ENCODE assay signal across 9 cellular contexts in the genomic region with DNA sequence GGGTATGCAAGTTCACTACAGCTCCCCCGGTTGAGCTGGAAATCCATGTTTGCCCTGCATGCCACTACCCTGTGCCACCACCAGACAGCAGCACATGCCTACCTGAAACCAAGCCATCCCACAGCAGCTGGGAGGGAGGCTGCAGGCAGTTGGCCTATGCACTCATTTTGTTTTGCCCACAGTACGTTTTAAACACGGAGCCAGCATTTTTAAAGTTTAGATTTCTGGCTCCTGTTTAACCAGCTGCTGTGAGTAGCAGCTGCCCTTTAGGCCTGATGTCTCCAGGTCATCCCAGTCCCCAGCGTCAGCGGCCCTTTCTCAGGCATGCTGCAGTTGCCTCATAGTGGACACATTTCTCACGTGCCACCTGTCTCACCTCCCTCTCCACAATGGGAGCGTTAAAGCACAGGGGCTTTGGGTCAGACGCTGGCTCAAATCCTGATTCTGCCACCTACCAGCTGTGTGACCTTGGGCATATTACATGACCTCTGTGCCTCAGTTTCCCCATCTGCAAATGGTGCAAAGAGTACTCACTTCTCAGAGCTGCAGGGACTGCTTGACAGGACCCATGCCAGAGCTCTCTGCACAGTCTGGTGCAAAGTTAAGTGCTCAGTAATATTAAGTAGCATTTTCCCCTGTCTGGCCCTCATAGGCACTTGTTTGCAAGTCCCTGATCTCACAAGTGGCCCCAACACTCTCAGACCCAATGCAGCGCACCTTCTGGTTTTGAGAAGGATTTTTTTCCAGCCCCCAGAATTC. TPM values are rescaled to one million over a fixed set of nuclear protein-coding genes. Genes with fewer than 3 reads are reported as not detected.
DNase-seq lines count a peak whose midpoint lies in the region; ATAC-seq and TF ChIP-seq lines count a peak whose summit lies in the region.
"Had no signal": no experiment of that assay in that cellular context is flagged by ENCODE, and none has a peak within 500 bp of the region (broad histone marks: within the 10 kb centered on the region; RNA-seq: fewer than 3 reads in every experiment).

No MANE protein-coding gene starts in this region.

- H3K4me3 Mint-ChIP-seq in central memory CD8-positive, alpha-beta T cell: no peak overlapping the region

- H3K27ac Mint-ChIP-seq in central memory CD8-positive, alpha-beta T cell (ENCODE audit: low read depth): no peak overlapping the region

- H3K27me3 ChIP-seq in WERI-Rb-1 (ENCODE audit: insufficient read depth, low read depth, severe bottlenecking): no peaks in the 10 kb centered on the region

- no peak overlapping the region for H3K27ac ChIP-seq in WERI-Rb-1
- H3K27ac ChIP-seq: skin epidermis had no signal

- H3K36me3 Mint-ChIP-seq in central memory CD8-positive, alpha-beta T cell (ENCODE audit: insufficient read depth): peaks cover 25% of the 10 kb centered on the region

- H3K4me1 Mint-ChIP-seq in central memory CD8-positive, alpha-beta T cell: peaks cover 4% of the 10 kb centered on the region

- peak; percentile 67 for DNase-seq in ACHN
- DNase-seq in NCI-H2196 (lab: John Stamatoyannopoulos, UW; ENCODE audit: unreplicated experiment): peak; percentile 82
- peak; percentile 41 for DNase-seq in WERI-Rb-1
- DNase-seq in central memory CD8-positive, alpha-beta T cell (ENCODE audit: low spot score in 2 of 2): peak; percentile 36 to 45
- peak; percentile 84 for DNase-seq in left lobe of liver (ENCODE audit: low spot score)
- DNase-seq in stimulated activated CD4-positive, alpha-beta T cell treated with anti-CD3 and anti-CD28 coated beads, Interleukin-4, amount 100 ng/mL, for 48 hours (ENCODE audit: low read depth in 2 of 2): peak; percentile 34 to 47

- H3K36me3 ChIP-seq in WERI-Rb-1: peaks cover 8% of the 10 kb centered on the region

- TF ChIP-seq CTCF in WERI-Rb-1 (IDR thresholded peaks at IDR 0.05; ENCODE audit: low read depth, low read length): peak; percentile 96

- H3K9me3 ChIP-seq in WERI-Rb-1 (ENCODE audit: severe bottlenecking): no peaks in the 10 kb centered on the region

- H3K27me3 Mint-ChIP-seq in central memory CD8-positive, alpha-beta T cell: no peaks in the 10 kb centered on the region

- no peak overlapping the region for H3K4me3 ChIP-seq in WERI-Rb-1 (ENCODE audit: low read depth, low read length)
- H3K4me3 ChIP-seq: skin epidermis had no signal

- in situ Hi-C loops in ACHN (cut with HindIII; ENCODE audit: low pct_ligation_motif_present, low pct_unique_long_range_greater_than_20kb, low sequenced_read_pairs): no loop called here

- ATAC-seq in GM18867 (IDR thresholded peaks at IDR 0.05; ENCODE audit: unreplicated experiment): peak; percentile 53
- peak; percentile 72 for ATAC-seq in central memory CD8-positive, alpha-beta T cell (replicated peaks; ENCODE audit: extremely low read depth, poor library complexity, severe bottlenecking)
- ATAC-seq in left lobe of liver: peak; percentile 88
- ATAC-seq in GM21528 (IDR thresholded peaks at IDR 0.05; ENCODE audit: low FRiP score, unreplicated experiment): no peak

- no peaks in the 10 kb centered on the region for H3K9me3 Mint-ChIP-seq in central memory CD8-positive, alpha-beta T cell

RNA-seq across cellular contexts. Expression of a gene that starts 8.2 kb away (rescaled TPM):
- total RNA-seq in left lobe of liver: 30.9 TPM

RNA-seq across cellular contexts. Expression of a gene that starts 32.4 kb away (rescaled TPM):
- 9.1 TPM for total RNA-seq in left lobe of liver
